ENCODE assay signal across 1 cellular context in genomic region chr20:56392282-56393132, GRCh38.
TF ChIP-seq lines count a peak whose summit lies in the region.

TSS of gene CSTF1 (plus strand) at chr20:56392645. CDS start at chr20:56395553, 2,908 bp downstream.

TF ChIP-seq in K562, 482 proteins besides CTCF, POLR2A, EP300 and RAD21 (continued from another document):
- TF ChIP-seq, protein P1, sequence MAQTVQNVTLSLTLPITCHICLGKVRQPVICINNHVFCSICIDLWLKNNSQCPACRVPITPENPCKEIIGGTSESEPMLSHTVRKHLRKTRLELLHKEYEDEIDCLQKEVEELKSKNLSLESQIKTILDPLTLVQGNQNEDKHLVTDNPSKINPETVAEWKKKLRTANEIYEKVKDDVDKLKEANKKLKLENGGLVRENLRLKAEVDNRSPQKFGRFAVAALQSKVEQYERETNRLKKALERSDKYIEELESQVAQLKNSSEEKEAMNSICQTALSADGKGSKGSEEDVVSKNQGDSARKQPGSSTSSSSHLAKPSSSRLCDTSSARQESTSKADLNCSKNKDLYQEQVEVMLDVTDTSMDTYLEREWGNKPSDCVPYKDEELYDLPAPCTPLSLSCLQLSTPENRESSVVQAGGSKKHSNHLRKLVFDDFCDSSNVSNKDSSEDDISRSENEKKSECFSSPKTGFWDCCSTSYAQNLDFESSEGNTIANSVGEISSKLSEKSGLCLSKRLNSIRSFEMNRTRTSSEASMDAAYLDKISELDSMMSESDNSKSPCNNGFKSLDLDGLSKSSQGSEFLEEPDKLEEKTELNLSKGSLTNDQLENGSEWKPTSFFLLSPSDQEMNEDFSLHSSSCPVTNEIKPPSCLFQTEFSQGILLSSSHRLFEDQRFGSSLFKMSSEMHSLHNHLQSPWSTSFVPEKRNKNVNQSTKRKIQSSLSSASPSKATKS (CRISPR knock-in tag; IDR thresholded peaks at IDR 0.05): no peak
- no peak for TF ChIP-seq ZNF212 (CRISPR knock-in tag; IDR thresholded peaks at IDR 0.05)
- TF ChIP-seq ZFPM2 (CRISPR knock-in tag; IDR thresholded peaks at IDR 0.05): no peak
- peak in 1 of 2 experiments; percentile 81; a peak in 2 of 4 replicates for TF ChIP-seq RCOR1 (IDR thresholded peaks at IDR 0.05; ENCODE audit: borderline replicate concordance in 1 of 2, low read depth in 2 of 2, low read length in 2 of 2)
- TF ChIP-seq ZNF830 (CRISPR knock-in tag; IDR thresholded peaks at IDR 0.05): 0 out of 2 replicates have a peak, but pooled peaks have one; percentile 25
